Comparison of ENCODE assay signal across 16 cellular contexts in the genomic region with DNA sequence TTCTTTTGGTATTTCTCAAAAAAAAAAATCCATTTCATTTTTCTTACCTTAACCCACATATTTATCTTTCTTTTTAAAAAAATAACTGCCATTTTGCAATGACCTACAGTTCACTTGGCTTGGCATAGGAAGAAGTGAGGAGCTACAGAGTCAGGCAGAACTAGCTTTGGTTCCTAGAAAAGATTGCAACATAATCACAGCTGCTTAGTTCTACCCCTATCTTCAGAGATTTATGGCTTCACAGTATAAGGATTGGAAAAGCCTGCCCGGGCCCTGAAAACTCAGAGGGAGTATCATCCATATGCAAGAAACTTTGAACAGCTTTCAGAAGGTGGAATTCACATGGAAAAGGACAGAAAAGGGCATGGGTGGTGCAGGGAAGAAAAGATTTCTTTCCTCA.
"Had no signal": no experiment of that assay in that cellular context is flagged by ENCODE, and none has a peak within 500 bp of the region (broad histone marks: within the 10 kb centered on the region; RNA-seq: fewer than 3 reads in every experiment).

No MANE protein-coding gene starts in this region.

- H3K27me3 ChIP-seq: ascending aorta, esophagus squamous epithelium, testis had no signal

- H3K4me1 ChIP-seq: ascending aorta, esophagus squamous epithelium, testis had no signal

- H3K9me3 ChIP-seq: ascending aorta, esophagus squamous epithelium, testis had no signal

- H3K27ac ChIP-seq: ascending aorta, esophagus squamous epithelium, testis had no signal

- H3K36me3 Mint-ChIP-seq: activated CD8-positive, alpha-beta memory T cell treated with anti-CD3 and anti-CD28 coated beads, Interleukin-2, amount 10 ng/mL, durations not matched to agents 7 days and 5 days; activated naive CD8-positive, alpha-beta T cell treated with anti-CD3 and anti-CD28 coated beads, Interleukin-2, amount 10 ng/mL, durations not matched to agents 7 days and 5 days had no signal

- H3K27me3 Mint-ChIP-seq: activated CD8-positive, alpha-beta memory T cell treated with anti-CD3 and anti-CD28 coated beads, Interleukin-2, amount 10 ng/mL, durations not matched to agents 7 days and 5 days; activated naive CD8-positive, alpha-beta T cell treated with anti-CD3 and anti-CD28 coated beads, Interleukin-2, amount 10 ng/mL, durations not matched to agents 7 days and 5 days; activated T-cell treated with anti-CD3 and anti-CD28 coated beads, Interleukin-2, amount 50 U/mL, for 24 hours; progenitor cell of endocrine pancreas; stimulated activated naive CD8-positive, alpha-beta T cell treated with anti-CD3 and anti-CD28 coated beads, Interleukin-15, Interleukin-2, amounts not matched to agents 100 ng/mL and 50 ng/mL, for 24 hours had no signal

- H3K4me3 Mint-ChIP-seq: activated CD8-positive, alpha-beta memory T cell treated with anti-CD3 and anti-CD28 coated beads, Interleukin-2, amount 10 ng/mL, durations not matched to agents 7 days and 5 days; activated naive CD8-positive, alpha-beta T cell treated with anti-CD3 and anti-CD28 coated beads, Interleukin-2, amount 10 ng/mL, durations not matched to agents 7 days and 5 days; activated T-cell treated with anti-CD3 and anti-CD28 coated beads, Interleukin-2, amount 50 U/mL, for 24 hours; stimulated activated naive CD8-positive, alpha-beta T cell treated with anti-CD3 and anti-CD28 coated beads, Interleukin-15, Interleukin-2, amounts not matched to agents 100 ng/mL and 50 ng/mL, for 24 hours had no signal

- ATAC-seq: activated CD8-positive, alpha-beta memory T cell treated with anti-CD3 and anti-CD28 coated beads, Interleukin-2, amount 10 ng/mL, durations not matched to agents 7 days and 5 days had no signal

- H3K4me3 ChIP-seq: ascending aorta, esophagus squamous epithelium, lung, testis had no signal

- DNase-seq: activated CD4-positive, alpha-beta T cell treated with anti-CD3 and anti-CD28 coated beads, Interleukin-2, amount 50 U/mL, for 48 hours; activated CD4-positive, CD25-positive, alpha-beta regulatory T cell treated with anti-CD3 and anti-CD28 coated beads, Interleukin-2, amount 50 U/mL, for 72 hours; activated CD8-positive, alpha-beta memory T cell treated with anti-CD3 and anti-CD28 coated beads, Interleukin-2, amount 10 ng/mL, durations not matched to agents 7 days and 5 days; activated effector memory CD4-positive, alpha-beta T cell treated with anti-CD3 and anti-CD28 coated beads, Interleukin-2, amount 50 U/mL, for 16 hours; activated naive CD8-positive, alpha-beta T cell treated with anti-CD3 and anti-CD28 coated beads, Interleukin-2, amount 10 ng/mL, durations not matched to agents 7 days and 5 days; activated T-cell treated with anti-CD3 and anti-CD28 coated beads, Interleukin-2, amount 50 U/mL, for 24 hours; esophagus squamous epithelium; foreskin fibroblast; head of caudate nucleus; midbrain; stimulated activated CD4-positive, alpha-beta T cell treated with anti-CD3 and anti-CD28 coated beads, Interleukin-2, amount 100 ng/mL, for 48 hours; testis had no signal

- H3K27ac Mint-ChIP-seq: activated CD8-positive, alpha-beta memory T cell treated with anti-CD3 and anti-CD28 coated beads, Interleukin-2, amount 10 ng/mL, durations not matched to agents 7 days and 5 days; activated naive CD8-positive, alpha-beta T cell treated with anti-CD3 and anti-CD28 coated beads, Interleukin-2, amount 10 ng/mL, durations not matched to agents 7 days and 5 days; activated T-cell treated with anti-CD3 and anti-CD28 coated beads, Interleukin-2, amount 50 U/mL, for 24 hours; progenitor cell of endocrine pancreas; stimulated activated naive CD8-positive, alpha-beta T cell treated with anti-CD3 and anti-CD28 coated beads, Interleukin-15, Interleukin-2, amounts not matched to agents 100 ng/mL and 50 ng/mL, for 24 hours had no signal

- H3K9me3 Mint-ChIP-seq: activated naive CD8-positive, alpha-beta T cell treated with anti-CD3 and anti-CD28 coated beads, Interleukin-2, amount 10 ng/mL, durations not matched to agents 7 days and 5 days had no signal

- H3K4me1 Mint-ChIP-seq: activated CD8-positive, alpha-beta memory T cell treated with anti-CD3 and anti-CD28 coated beads, Interleukin-2, amount 10 ng/mL, durations not matched to agents 7 days and 5 days; activated naive CD8-positive, alpha-beta T cell treated with anti-CD3 and anti-CD28 coated beads, Interleukin-2, amount 10 ng/mL, durations not matched to agents 7 days and 5 days had no signal

- H3K36me3 ChIP-seq: ascending aorta, esophagus squamous epithelium had no signal
